10 cellular contexts compared by ENCODE assay signal in genomic region chr2:133817680-133818566, GRCh38.
DNase-seq lines count a peak whose midpoint lies in the region; ATAC-seq and TF ChIP-seq lines count a peak whose summit lies in the region.
"Had no signal": no experiment of that assay in that cellular context is flagged by ENCODE, and none has a peak within 500 bp of the region (broad histone marks: within the 10 kb centered on the region; RNA-seq: fewer than 3 reads in every experiment).

No MANE protein-coding gene starts in this region.

- H3K9me3 ChIP-seq in esophagus muscularis mucosa: no peaks in the 10 kb centered on the region
- H3K9me3 ChIP-seq: adrenal gland had no signal

- H3K27me3 ChIP-seq in esophagus muscularis mucosa: no peaks in the 10 kb centered on the region
- H3K27me3 ChIP-seq: adrenal gland had no signal

- no peak for TF ChIP-seq POLR2A in esophagus muscularis mucosa (IDR thresholded peaks at IDR 0.05; ENCODE audit: low read depth)

- ATAC-seq in HG03175 (IDR thresholded peaks at IDR 0.05; ENCODE audit: unreplicated experiment) (no peak), GM18498 (IDR thresholded peaks at IDR 0.05; ENCODE audit: unreplicated experiment) (no peak), GM21381 (IDR thresholded peaks at IDR 0.05; ENCODE audit: unreplicated experiment) (no peak)

- H3K36me3 ChIP-seq in esophagus muscularis mucosa: no peaks in the 10 kb centered on the region
- H3K36me3 ChIP-seq: adrenal gland had no signal

- intact Hi-C loops in esophagus muscularis mucosa (cut with DNase I): no loop called here

- no peak for TF ChIP-seq CTCF in esophagus muscularis mucosa (IDR thresholded peaks at IDR 0.05)

- no peak overlapping the region for H3K4me3 ChIP-seq in esophagus muscularis mucosa
- H3K4me3 ChIP-seq: adrenal gland had no signal

- peaks cover 6 to 12% (median 8%) of the 10 kb centered on the region in 4 donors for H3K4me1 ChIP-seq in esophagus muscularis mucosa
- H3K4me1 ChIP-seq: adrenal gland had no signal

- no peak overlapping the region for H3K27ac ChIP-seq in esophagus muscularis mucosa (replicated peaks in 1 of 4)
- H3K27ac ChIP-seq: adrenal gland had no signal

- TF ChIP-seq EP300 in esophagus muscularis mucosa (IDR thresholded peaks at IDR 0.05): no peak

- 43% methylated on average over 9 of the region's 9 CpGs for WGBS in esophagus muscularis mucosa

- DNase-seq in GM04504 (ENCODE audit: low read depth) (peak; percentile 87), esophagus muscularis mucosa (ENCODE audit: extremely low spot score) (peak; percentile 78), pulmonary artery endothelial cell (ENCODE audit: low read depth, low spot score) (peak; percentile 93), ecto neural progenitor cell (ENCODE audit: low spot score) (no peak)
- DNase-seq: activated CD4-positive, alpha-beta T cell treated with anti-CD3 and anti-CD28 coated beads for 1 hour; adrenal gland had no signal

TF ChIP-seq in PFSK-1, 5 proteins besides CTCF, POLR2A, EP300 and RAD21:
- TF ChIP-seq POLR2AphosphoS5 (IDR thresholded peaks at IDR 0.05; ENCODE audit: low read depth, low read length): peak; percentile 54; the same call in 1 of the 2 replicates
- peak; percentile 79 for TF ChIP-seq FOXP2 (optimal IDR thresholded peaks at IDR 0.05; ENCODE audit: borderline replicate concordance, extremely low read depth, extremely low read length, insufficient read depth)
- peak; percentile 6; the same call in 1 of the 2 replicates for TF ChIP-seq SIN3A (IDR thresholded peaks at IDR 0.05; ENCODE audit: borderline replicate concordance, insufficient read depth, low read length)
- TF ChIP-seq TAF1 (IDR thresholded peaks at IDR 0.05; ENCODE audit: borderline replicate concordance, insufficient read depth, low read length): peak; percentile 70; the same call in 1 of the 2 replicates
- TF ChIP-seq REST (IDR thresholded peaks at IDR 0.05; ENCODE audit: insufficient read depth in 1 of 2, low read depth in 2 of 2, low read length in 2 of 2): 0 out of 4 replicates have a peak, but pooled peaks of 1 of the 2 experiments have one; percentile 10
